10 cellular contexts compared by ENCODE assay signal in the genomic region with DNA sequence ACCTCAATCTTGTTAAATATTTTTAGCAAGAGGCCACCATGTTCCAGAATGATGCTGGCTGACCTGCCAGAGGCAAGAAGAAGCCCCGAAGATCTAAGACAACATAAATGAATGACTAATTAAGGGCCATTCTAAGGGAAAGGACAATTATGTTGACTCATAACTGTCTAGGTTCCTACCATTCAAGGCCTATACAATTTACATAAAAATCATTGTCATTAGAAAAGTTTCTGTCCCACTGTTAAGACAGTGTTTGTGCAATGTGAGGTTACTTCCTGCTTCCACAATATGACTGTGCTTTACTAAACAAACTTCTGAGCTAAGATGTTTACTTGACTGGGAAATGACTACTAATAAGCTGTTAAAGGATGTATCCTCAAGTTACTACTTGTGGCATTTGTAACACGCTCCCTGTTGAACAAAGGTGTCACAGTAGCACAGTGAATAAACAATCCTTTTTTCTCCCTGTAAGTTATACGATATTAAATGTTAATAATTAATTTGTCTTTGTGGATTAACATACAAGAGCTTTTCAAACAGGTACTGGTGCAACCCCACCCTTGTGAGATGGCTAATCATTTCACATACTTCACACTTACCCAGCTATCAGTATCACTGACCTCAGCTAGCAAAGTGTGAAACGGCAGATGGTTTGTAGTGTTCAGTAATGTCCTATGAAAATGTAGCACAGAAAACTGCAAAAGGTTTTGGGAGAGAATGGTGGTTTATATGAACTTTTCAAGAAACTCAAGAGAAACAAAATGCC.
DNase-seq lines count a peak whose midpoint lies in the region; ATAC-seq and TF ChIP-seq lines count a peak whose summit lies in the region.
"Had no signal": no experiment of that assay in that cellular context is flagged by ENCODE, and none has a peak within 500 bp of the region (broad histone marks: within the 10 kb centered on the region; RNA-seq: fewer than 3 reads in every experiment).

No MANE protein-coding gene starts in this region.

- H3K9me3 Mint-ChIP-seq in activated CD8-positive, alpha-beta T cell treated with anti-CD3 and anti-CD28 coated beads for 36 hours: no peaks in the 10 kb centered on the region
- H3K9me3 Mint-ChIP-seq in activated CD8-positive, alpha-beta T cell treated with anti-CD3 and anti-CD28 coated beads, Interleukin-2, amount 10 ng/mL, durations not matched to agents 7 days and 5 days (ENCODE audit: insufficient read depth): no peaks in the 10 kb centered on the region
- no peaks in the 10 kb centered on the region for H3K9me3 Mint-ChIP-seq in endodermal cell
- H3K9me3 Mint-ChIP-seq: IgD-negative memory B cell had no signal

- H3K4me1 Mint-ChIP-seq in activated CD8-positive, alpha-beta T cell treated with anti-CD3 and anti-CD28 coated beads for 36 hours (ENCODE audit: low read depth): peaks cover 3% of the 10 kb centered on the region
- H3K4me1 Mint-ChIP-seq in activated CD8-positive, alpha-beta T cell treated with anti-CD3 and anti-CD28 coated beads, Interleukin-2, amount 10 ng/mL, durations not matched to agents 7 days and 5 days (ENCODE audit: low read depth): peaks cover 5% of the 10 kb centered on the region
- peaks cover 49% of the 10 kb centered on the region for H3K4me1 Mint-ChIP-seq in endodermal cell

- peaks cover 2% of the 10 kb centered on the region for H3K27me3 Mint-ChIP-seq in activated CD8-positive, alpha-beta T cell treated with anti-CD3 and anti-CD28 coated beads for 36 hours
- no peaks in the 10 kb centered on the region for H3K27me3 Mint-ChIP-seq in activated CD8-positive, alpha-beta T cell treated with anti-CD3 and anti-CD28 coated beads, Interleukin-2, amount 10 ng/mL, durations not matched to agents 7 days and 5 days (ENCODE audit: low read depth)
- no peaks in the 10 kb centered on the region for H3K27me3 Mint-ChIP-seq in endodermal cell (ENCODE audit: insufficient read depth)
- H3K27me3 Mint-ChIP-seq: IgD-negative memory B cell had no signal

- peak; percentile 48 for ATAC-seq in activated CD8-positive, alpha-beta T cell treated with anti-CD3 and anti-CD28 coated beads for 36 hours
- no peak for ATAC-seq in activated CD8-positive, alpha-beta T cell treated with anti-CD3 and anti-CD28 coated beads, Interleukin-2, amount 10 ng/mL, durations not matched to agents 7 days and 5 days
- peak; percentile 74 for ATAC-seq in HG03097 (IDR thresholded peaks at IDR 0.05; ENCODE audit: low FRiP score, unreplicated experiment)
- ATAC-seq in GM19455 (IDR thresholded peaks at IDR 0.05; ENCODE audit: unreplicated experiment): no peak

- TF ChIP-seq POLR2A in suprapubic skin (IDR thresholded peaks at IDR 0.05): no peak

- POLR2A ChIA-PET in activated CD8-positive, alpha-beta T cell treated with anti-CD3 and anti-CD28 coated beads for 36 hours (lab: Charles Lee): no interaction called here
- POLR2A ChIA-PET in activated CD8-positive, alpha-beta T cell treated with anti-CD3 and anti-CD28 coated beads, Interleukin-2, amount 10 ng/mL, durations not matched to agents 7 days and 5 days (lab: Charles Lee): no interaction called here

- H3K4me3 ChIP-seq in endodermal cell (ENCODE audit: low read length) (peak overlapping the region; percentile 0), suprapubic skin (no peak overlapping the region)

- TF ChIP-seq EP300 in suprapubic skin (IDR thresholded peaks at IDR 0.05): no peak

- CTCF ChIA-PET in activated CD8-positive, alpha-beta T cell treated with anti-CD3 and anti-CD28 coated beads for 36 hours (lab: Charles Lee): no interaction called here
- CTCF ChIA-PET in activated CD8-positive, alpha-beta T cell treated with anti-CD3 and anti-CD28 coated beads, Interleukin-2, amount 10 ng/mL, durations not matched to agents 7 days and 5 days (lab: Charles Lee): no interaction called here

- intact Hi-C loops in activated CD8-positive, alpha-beta T cell treated with anti-CD3 and anti-CD28 coated beads for 36 hours (cut with micrococcal nuclease): no loop called here

- WGBS in endodermal cell (ENCODE audit: insufficient coverage in 1 of 2, insufficient read length in 1 of 2), 2 experiments: 87 to 100% methylated on average over 1 to 3 of the region's 4 CpGs
- WGBS in suprapubic skin: 60% methylated on average over 4 of the region's 4 CpGs

- H3K36me3 ChIP-seq in endodermal cell (ENCODE audit: control insufficient read depth, insufficient read depth, low read length) (no peaks in the 10 kb centered on the region), suprapubic skin (no peaks in the 10 kb centered on the region)

- no peak for TF ChIP-seq CTCF in activated CD8-positive, alpha-beta T cell treated with anti-CD3 and anti-CD28 coated beads for 36 hours (IDR thresholded peaks at IDR 0.05)
- no peak for TF ChIP-seq CTCF in endodermal cell (conservative IDR thresholded peaks at IDR 0.05)
- TF ChIP-seq CTCF in suprapubic skin (IDR thresholded peaks at IDR 0.05): no peak

- H3K9me3 ChIP-seq in endodermal cell (ENCODE audit: control insufficient read depth, low read length) (no peaks in the 10 kb centered on the region), suprapubic skin (no peaks in the 10 kb centered on the region)

- no peak overlapping the region for H3K27ac Mint-ChIP-seq in activated CD8-positive, alpha-beta T cell treated with anti-CD3 and anti-CD28 coated beads for 36 hours
- no peak overlapping the region for H3K27ac Mint-ChIP-seq in activated CD8-positive, alpha-beta T cell treated with anti-CD3 and anti-CD28 coated beads, Interleukin-2, amount 10 ng/mL, durations not matched to agents 7 days and 5 days
- no peak overlapping the region for H3K27ac Mint-ChIP-seq in endodermal cell
- H3K27ac Mint-ChIP-seq: IgD-negative memory B cell had no signal

- H3K27ac ChIP-seq in endodermal cell (ENCODE audit: low read depth, low read length) (no peak overlapping the region), suprapubic skin (peak overlapping the region; percentile 45)

- no peaks in the 10 kb centered on the region for H3K36me3 Mint-ChIP-seq in activated CD8-positive, alpha-beta T cell treated with anti-CD3 and anti-CD28 coated beads for 36 hours (ENCODE audit: low read depth)
- H3K36me3 Mint-ChIP-seq in activated CD8-positive, alpha-beta T cell treated with anti-CD3 and anti-CD28 coated beads, Interleukin-2, amount 10 ng/mL, durations not matched to agents 7 days and 5 days (ENCODE audit: low read depth): no peaks in the 10 kb centered on the region
- peaks cover 2% of the 10 kb centered on the region for H3K36me3 Mint-ChIP-seq in endodermal cell (ENCODE audit: low read depth)
- H3K36me3 Mint-ChIP-seq: IgD-negative memory B cell had no signal

- no peak overlapping the region for H3K9ac ChIP-seq in endodermal cell (ENCODE audit: extremely low read depth, low read length, poor library complexity, severe bottlenecking)

- no peak overlapping the region for H3K4me3 Mint-ChIP-seq in activated CD8-positive, alpha-beta T cell treated with anti-CD3 and anti-CD28 coated beads for 36 hours
- H3K4me3 Mint-ChIP-seq in activated CD8-positive, alpha-beta T cell treated with anti-CD3 and anti-CD28 coated beads, Interleukin-2, amount 10 ng/mL, durations not matched to agents 7 days and 5 days: no peak overlapping the region
- H3K4me3 Mint-ChIP-seq in endodermal cell: no peak overlapping the region
- H3K4me3 Mint-ChIP-seq: IgD-negative memory B cell had no signal

- H3K4me1 ChIP-seq in endodermal cell (ENCODE audit: control insufficient read depth, insufficient read depth, low read length) (peaks cover 17% of the 10 kb centered on the region), suprapubic skin (peaks cover 75% of the 10 kb centered on the region)

- no peak for DNase-seq in activated CD8-positive, alpha-beta T cell treated with anti-CD3 and anti-CD28 coated beads for 36 hours
- no peak for DNase-seq in activated CD8-positive, alpha-beta T cell treated with anti-CD3 and anti-CD28 coated beads, Interleukin-2, amount 10 ng/mL, durations not matched to agents 7 days and 5 days
- no peak for DNase-seq in endodermal cell
- no peak for DNase-seq in suprapubic skin (ENCODE audit: low spot score in 2 of 2)
- DNase-seq in activated CD4-positive, CD25-positive, alpha-beta regulatory T cell (lab: John Stamatoyannopoulos, UW): no peak
- DNase-seq in DMS153 (lab: John Stamatoyannopoulos, UW): no peak
- DNase-seq: stimulated activated CD4-positive, alpha-beta T cell treated with anti-CD3 and anti-CD28 coated beads, Interleukin-4, amount 100 ng/mL, for 4 hours had no signal

- H3K27me3 ChIP-seq in endodermal cell (ENCODE audit: control insufficient read depth, insufficient read depth, low read length, poor library complexity, severe bottlenecking): no peaks in the 10 kb centered on the region
- no peaks in the 10 kb centered on the region for H3K27me3 ChIP-seq in suprapubic skin

Comparison
In these comparisons a context has a peak if more than half of its experiments do, and no peak if none do; other contexts are left out.
1. ATAC-seq: peak in activated CD8-positive, alpha-beta T cell treated with anti-CD3 and anti-CD28 coated beads for 36 hours (single experiment) and HG03097 (single experiment); none in activated CD8-positive, alpha-beta T cell treated with anti-CD3 and anti-CD28 coated beads, Interleukin-2, amount 10 ng/mL, durations not matched to agents 7 days and 5 days (single experiment) and GM19455 (single experiment).